8 cellular contexts compared by ENCODE assay signal in the genomic region with DNA sequence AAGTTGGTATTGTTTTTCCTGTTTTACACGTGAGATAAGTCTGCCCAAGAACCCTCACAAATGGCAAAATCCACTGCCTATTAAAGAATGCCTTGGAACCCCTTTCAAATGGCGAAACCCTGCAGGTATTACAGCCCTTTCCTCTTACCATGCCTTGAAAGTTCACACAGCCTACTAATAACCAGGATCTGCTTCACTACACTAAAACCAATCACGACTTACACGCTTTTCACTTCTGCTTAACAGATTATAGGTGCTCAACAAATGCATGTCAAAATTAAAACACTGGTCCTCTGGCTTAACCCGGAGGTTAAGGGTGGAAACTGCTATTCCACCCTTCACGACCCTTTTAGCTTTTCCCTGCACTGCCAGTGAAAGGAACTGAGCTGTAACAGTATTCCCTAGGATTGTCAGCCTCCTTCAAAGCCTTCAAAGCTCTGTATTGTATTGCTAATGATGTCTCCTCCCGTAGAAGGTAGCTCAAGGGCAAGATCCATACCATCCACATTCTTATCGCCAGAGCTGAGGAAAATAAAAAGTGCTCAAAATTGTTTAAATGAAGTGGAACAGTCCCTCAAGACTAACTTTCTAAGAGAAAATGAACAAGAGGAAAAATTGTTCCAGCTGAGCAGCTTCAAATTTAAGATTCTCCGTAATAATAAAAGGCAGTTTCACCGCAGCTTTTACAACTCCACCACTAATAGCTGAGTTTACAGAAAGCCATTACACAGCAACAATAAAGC. TPM values are rescaled to one million over a fixed set of nuclear protein-coding genes. Genes with fewer than 3 reads are reported as not detected.
DNase-seq lines count a peak whose midpoint lies in the region; ATAC-seq and TF ChIP-seq lines count a peak whose summit lies in the region.

No MANE protein-coding gene starts in this region.

- in situ Hi-C loops in Panc1 (cut with HindIII; ENCODE audit: low pct_unique_long_range_greater_than_20kb, low sequenced_read_pairs), result no loop called here

- POLR2A ChIA-PET in Panc1 (lab: Charles Lee), result interaction anchor here (0.5 to 1.5 kb wide), 2 partner anchors 18 to 430 kb away, joined by 3 to 7 read pairs; no protein-coding TSS in a partner anchor

- CTCF ChIA-PET in Panc1 (lab: Charles Lee), result no interaction called here

- DNase-seq in NCI-H82 (lab: John Stamatoyannopoulos, UW) (peak; percentile 20), NCI-H82 treated with DMSO at 0.1 percent for 48 hours (lab: John Stamatoyannopoulos, UW; ENCODE audit: unreplicated experiment) (no peak), Panc1 (ENCODE audit: low read depth, low spot score) (no peak), epithelial cell of prostate (ENCODE audit: low read depth, low spot score) (no peak), nephron progenitor cell (no peak), occipital lobe (lab: John Stamatoyannopoulos, UW) (no peak)
- DNase-seq in effector CD8-positive, alpha-beta T cell (lab: John Stamatoyannopoulos, UW), result no peak

- intact Hi-C loops in Panc1 (cut with micrococcal nuclease; ENCODE audit: unreplicated experiment), result no loop called here

- no peaks in the 10 kb centered on the region for H3K9me3 ChIP-seq in Panc1 (ENCODE audit: control insufficient read depth, insufficient read depth, low read depth, low read length)

- H3K27me3 ChIP-seq in Panc1 (ENCODE audit: control insufficient read depth, insufficient read depth, low read length), result no peaks in the 10 kb centered on the region

- H3K27ac ChIP-seq in Panc1 (ENCODE audit: low read length) (peak overlapping the region; percentile 70), epithelial cell of prostate (peak overlapping the region; percentile 45)

- BruUV-seq in Panc1 (replicated peaks; lab: Mats Ljungman, UMichigan), result no TSS peak

- H3K27ac Mint-ChIP-seq in nephron progenitor cell, result no peak overlapping the region

- peaks cover 5% of the 10 kb centered on the region for H3K4me1 ChIP-seq in Panc1 (ENCODE audit: control insufficient read depth, insufficient read depth, low read length)

- peaks cover 20% of the 10 kb centered on the region for H3K36me3 Mint-ChIP-seq in nephron progenitor cell (ENCODE audit: low read depth)

- H3K4me3 Mint-ChIP-seq in nephron progenitor cell, result peak overlapping the region; percentile 99

- H3K9me3 Mint-ChIP-seq in nephron progenitor cell, result peaks cover 12% of the 10 kb centered on the region

- H3K4me3 ChIP-seq in Panc1 (ENCODE audit: low read depth in 2 of 2, low read length in 2 of 2), result peak overlapping the region; percentile 81 to 87

- TF ChIP-seq CTCF in Panc1 (IDR thresholded peaks at IDR 0.05), result no peak
- TF ChIP-seq CTCF in nephron progenitor cell (IDR thresholded peaks at IDR 0.05), result no peak

- H3K4me1 Mint-ChIP-seq in nephron progenitor cell, result peaks cover 26% of the 10 kb centered on the region

- H3K27me3 Mint-ChIP-seq in nephron progenitor cell (ENCODE audit: low read depth, poor library complexity), result no peaks in the 10 kb centered on the region

- ATAC-seq in Panc1 (no peak), GM18867 (IDR thresholded peaks at IDR 0.05; ENCODE audit: unreplicated experiment) (no peak)

- H3K36me3 ChIP-seq in Panc1 (ENCODE audit: control insufficient read depth, insufficient read depth, low read length), result peaks cover 7% of the 10 kb centered on the region; the same call in 1 of the 2 replicates

RNA-seq across cellular contexts. Expression of gene AUH, which starts 1.0 kb away (rescaled TPM):
- total RNA-seq in Panc1 (2021; ENCODE audit: unreplicated experiment), result 7.7 TPM
- 6.0 TPM for polyA plus RNA-seq in Panc1 (2012; ENCODE audit: insufficient read length)
- total RNA-seq in occipital lobe, result 30.3 TPM
